In genomic region chr6:151757506-151757955, GRCh38 we compare ENCODE assay signal across 8 cellular contexts. TPM values are rescaled to one million over a fixed set of nuclear protein-coding genes. Genes with fewer than 3 reads are reported as not detected.
DNase-seq lines count a peak whose midpoint lies in the region; ATAC-seq and TF ChIP-seq lines count a peak whose summit lies in the region.

No MANE protein-coding gene starts in this region.

- no peak for TF ChIP-seq CTCF in activated B cell treated with CpG ODN at 0.5 μM for 24 hours (IDR thresholded peaks at IDR 0.05)
- TF ChIP-seq CTCF in PC-3 (conservative IDR thresholded peaks at IDR 0.05; ENCODE audit: low read depth, low read length), result no peak

- H3K4me3 ChIP-seq in PC-3 (ENCODE audit: low read length), result no peak overlapping the region

- BruUV-seq in PC-3 (replicated peaks; lab: Mats Ljungman, UMichigan), result no TSS peak

- no peaks in the 10 kb centered on the region for H3K9me3 Mint-ChIP-seq in activated B cell treated with CpG ODN at 0.5 μM for 24 hours
- H3K9me3 Mint-ChIP-seq in stimulated activated naive CD8-positive, alpha-beta T cell treated with anti-CD3 and anti-CD28 coated beads, Interleukin-15, amount 100 ng/mL, for 72 hours, result no peaks in the 10 kb centered on the region

- no peaks in the 10 kb centered on the region for H3F3A ChIP-seq in PC-3 (ENCODE audit: low read length, unreplicated experiment)

- no peaks in the 10 kb centered on the region for H3K27me3 Mint-ChIP-seq in activated B cell treated with CpG ODN at 0.5 μM for 24 hours
- H3K27me3 Mint-ChIP-seq in stimulated activated naive CD8-positive, alpha-beta T cell treated with anti-CD3 and anti-CD28 coated beads, Interleukin-15, amount 100 ng/mL, for 72 hours, result peaks cover 8% of the 10 kb centered on the region

- H3K4me1 ChIP-seq in PC-3 (ENCODE audit: insufficient read depth, low read length), result peaks cover 18% of the 10 kb centered on the region

- no peaks in the 10 kb centered on the region for H3K79me2 ChIP-seq in PC-3 (ENCODE audit: low read length)

- no peaks in the 10 kb centered on the region for H3K36me3 Mint-ChIP-seq in activated B cell treated with CpG ODN at 0.5 μM for 24 hours (ENCODE audit: low read depth)

- no peaks in the 10 kb centered on the region for H4K20me1 ChIP-seq in PC-3 (ENCODE audit: low read length)

- no peak overlapping the region for H2AFZ ChIP-seq in PC-3 (ENCODE audit: low read length)

- DNase-seq in activated naive CD4-positive, alpha-beta T cell treated with Interleukin-2 at 50 U/mL for 16 hours, result peak; percentile 16
- DNase-seq in activated naive CD4-positive, alpha-beta T cell (lab: John Stamatoyannopoulos, UW), result no peak
- DNase-seq in activated B cell treated with CpG ODN at 0.5 μM for 24 hours (no peak), occipital lobe (lab: John Stamatoyannopoulos, UW) (no peak), PC-3 (no peak)
- peak; percentile 35 to 59 for DNase-seq in stimulated activated naive CD8-positive, alpha-beta T cell treated with anti-CD3 and anti-CD28 coated beads, Interleukin-15, amount 100 ng/mL, for 72 hours
- no peak for DNase-seq in activated CD4-positive, CD25-positive, alpha-beta regulatory T cell treated with anti-CD3 and anti-CD28 coated beads, Interleukin-2, amount 50 U/mL, for 72 hours

- ATAC-seq in HG02852 (IDR thresholded peaks at IDR 0.05; ENCODE audit: unreplicated experiment) (peak; percentile 98), activated B cell treated with CpG ODN at 0.5 μM for 24 hours (ENCODE audit: low read depth) (peak; percentile 70), PC-3 (no peak)
- peak; percentile 96 for ATAC-seq in stimulated activated naive CD8-positive, alpha-beta T cell treated with anti-CD3 and anti-CD28 coated beads, Interleukin-15, amount 100 ng/mL, for 72 hours

- H3K27ac Mint-ChIP-seq in activated B cell treated with CpG ODN at 0.5 μM for 24 hours, result peak overlapping the region; percentile 89
- H3K27ac Mint-ChIP-seq in stimulated activated naive CD8-positive, alpha-beta T cell treated with anti-CD3 and anti-CD28 coated beads, Interleukin-15, amount 100 ng/mL, for 72 hours, result peak overlapping the region; percentile 90 to 97

- peak overlapping the region; percentile 33 for H3K4me3 Mint-ChIP-seq in activated B cell treated with CpG ODN at 0.5 μM for 24 hours
- peak overlapping the region; percentile 48 to 57 for H3K4me3 Mint-ChIP-seq in stimulated activated naive CD8-positive, alpha-beta T cell treated with anti-CD3 and anti-CD28 coated beads, Interleukin-15, amount 100 ng/mL, for 72 hours

- CTCF ChIA-PET in activated B cell treated with CpG ODN at 0.5 μM for 24 hours (lab: Charles Lee), result interaction anchor here (1.3 to 1.6 kb wide), 2 partner anchors 67 to 367 kb away, joined by 5 to 10 read pairs; no protein-coding TSS in a partner anchor
- CTCF ChIA-PET in PC-3 (lab: Charles Lee), result no interaction called here

- peaks cover 32% of the 10 kb centered on the region for H3K4me1 Mint-ChIP-seq in activated B cell treated with CpG ODN at 0.5 μM for 24 hours
- H3K4me1 Mint-ChIP-seq in stimulated activated naive CD8-positive, alpha-beta T cell treated with anti-CD3 and anti-CD28 coated beads, Interleukin-15, amount 100 ng/mL, for 72 hours, result peaks cover 22% of the 10 kb centered on the region

- no peaks in the 10 kb centered on the region for H3K27me3 ChIP-seq in PC-3 (ENCODE audit: low read length)

- H3K4me2 ChIP-seq in PC-3 (ENCODE audit: low read length), result no peak overlapping the region

- no peaks in the 10 kb centered on the region for H3K36me3 ChIP-seq in PC-3 (ENCODE audit: low read depth, low read length)

- no peak overlapping the region for H3K27ac ChIP-seq in PC-3 (ENCODE audit: low read length)

- POLR2A ChIA-PET in activated B cell treated with CpG ODN at 0.5 μM for 24 hours (lab: Charles Lee), result interaction anchor here (0.6 to 3.1 kb wide), 7 partner anchors 51 to 892 kb away, joined by 3 to 20 read pairs (median 4); partner anchors contain the start of gene MTHFD1L
- POLR2A ChIA-PET in PC-3 (lab: Charles Lee; ENCODE audit: unreplicated experiment), result no interaction called here

- no peaks in the 10 kb centered on the region for H3K9me3 ChIP-seq in PC-3 (ENCODE audit: low read length)

- H3K9ac ChIP-seq in PC-3 (ENCODE audit: low read length), result no peak overlapping the region

- intact Hi-C loops in activated B cell treated with CpG ODN at 0.5 μM for 24 hours (cut with micrococcal nuclease), result loop anchor here (1.0 kb wide), 2 partner anchors 55 to 66 kb away; no protein-coding TSS in a partner anchor
- intact Hi-C loops in PC-3 (cut with micrococcal nuclease), result no loop called here

- H3K9me2 ChIP-seq in PC-3 (replicated peaks; ENCODE audit: low read length), result no peaks in the 10 kb centered on the region

RNA-seq across cellular contexts. Expression of gene ESR1, which starts 50.0 kb away (rescaled TPM):
- 10.9 and 17.5 TPM in 2 replicates for total RNA-seq in activated B cell treated with CpG ODN at 0.5 μM for 24 hours
- total RNA-seq in occipital lobe, result 0.16 TPM
- total RNA-seq in PC-3 (2014; rRNA removed), result 2.2 and 5.9 TPM in 2 replicates

Comparison
In these comparisons a context has a peak if more than half of its experiments do, and no peak if none do; other contexts are left out.
1. DNase-seq: peak in activated naive CD4-positive, alpha-beta T cell treated with Interleukin-2 at 50 U/mL for 16 hours (single experiment) and stimulated activated naive CD8-positive, alpha-beta T cell treated with anti-CD3 and anti-CD28 coated beads, Interleukin-15, amount 100 ng/mL, for 72 hours (2 of 2); none in activated naive CD4-positive, alpha-beta T cell (0 of 4), activated B cell treated with CpG ODN at 0.5 μM for 24 hours (single experiment), occipital lobe (single experiment), PC-3 (single experiment) and activated CD4-positive, CD25-positive, alpha-beta regulatory T cell treated with anti-CD3 and anti-CD28 coated beads, Interleukin-2, amount 50 U/mL, for 72 hours (single experiment).